18 cellular contexts compared by ENCODE assay signal in the genomic region with DNA sequence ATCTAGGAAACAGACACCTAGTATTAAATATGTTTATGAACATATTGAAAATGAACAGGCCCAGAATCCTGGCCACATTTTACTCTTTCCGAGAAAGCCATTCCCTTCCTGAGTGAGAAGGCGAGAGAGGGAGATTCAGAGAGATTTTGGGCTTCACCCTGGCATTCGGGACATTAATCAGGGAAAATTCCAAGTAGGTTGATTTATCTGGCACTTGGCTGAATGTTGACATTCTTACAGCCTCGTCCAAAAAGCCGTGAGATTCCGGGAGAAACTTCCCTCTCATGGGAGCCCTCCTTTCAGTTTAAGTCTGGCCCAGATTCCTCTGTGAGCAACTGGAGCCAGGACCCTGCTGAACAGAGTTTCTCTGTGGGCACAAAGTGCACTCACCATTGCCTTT.
"Had no signal": no experiment of that assay in that cellular context is flagged by ENCODE, and none has a peak within 500 bp of the region (broad histone marks: within the 10 kb centered on the region; RNA-seq: fewer than 3 reads in every experiment).

No MANE protein-coding gene starts in this region.

- H3K27ac ChIP-seq: epithelial cell of prostate, hepatocyte, skin epidermis had no signal

- H3K36me3 ChIP-seq: stomach had no signal

- H3K4me3 ChIP-seq: hepatocyte, skin epidermis, stomach had no signal

- DNase-seq: activated CD4-positive, alpha-beta T cell treated with anti-CD3 and anti-CD28 coated beads for 4 hours; activated CD4-positive, alpha-beta T cell treated with anti-CD3 and anti-CD28 coated beads, Interleukin-2, amount 50 U/mL, for 48 hours; activated CD4-positive, CD25-positive, alpha-beta regulatory T cell; activated CD8-positive, alpha-beta memory T cell treated with anti-CD3 and anti-CD28 coated beads, Interleukin-2, amount 50 U/mL, for 48 hours; activated naive CD4-positive, alpha-beta T cell treated with Interleukin-2 at 50 U/mL for 16 hours; activated naive CD8-positive, alpha-beta T cell treated with anti-CD3 and anti-CD28 coated beads, Interleukin-2, amount 10 ng/mL, durations not matched to agents 7 days and 5 days; activated T-cell treated with anti-CD3 and anti-CD28 coated beads, Interleukin-2, amount 50 U/mL, for 4 hours; cortex of kidney; foreskin fibroblast; immature natural killer cell; naive B cell; stimulated activated CD4-positive, alpha-beta T cell treated with anti-CD3 and anti-CD28 coated beads, Interleukin-2, amount 100 ng/mL, for 24 hours; stomach; T1000 had no signal

- H3K27me3 ChIP-seq: hepatocyte had no signal

- ATAC-seq: activated T-cell treated with anti-CD3 and anti-CD28 coated beads, Interleukin-2, amount 50 U/mL, for 4 hours; stimulated activated memory B cell treated with anti-CD40 and anti-IgM and Interleukin-4, amounts not matched to agents 10 μg/mL and 1 μg/mL and 100 μg/mL, for 72 hours had no signal
